21 cellular contexts compared by ENCODE assay signal in the genomic region with DNA sequence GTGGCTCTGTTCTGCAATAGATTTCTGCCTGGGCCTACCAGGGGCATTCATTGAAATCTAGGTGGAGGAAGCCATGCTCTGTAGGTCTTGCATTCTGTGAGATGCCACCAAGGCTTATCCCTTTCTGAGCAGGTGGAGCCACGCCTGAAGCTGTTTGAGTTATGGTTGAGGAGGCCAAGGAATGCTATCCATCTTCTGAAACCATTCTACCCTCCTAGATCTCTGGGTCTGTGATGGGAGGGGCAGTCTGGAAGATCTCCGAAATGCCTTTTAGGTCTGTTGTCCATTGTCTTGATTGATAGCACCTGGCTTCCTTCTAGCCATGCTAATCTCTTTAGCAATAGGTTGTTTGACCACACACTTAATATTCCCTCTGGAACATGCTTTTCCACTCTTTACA.
"Had no signal": no experiment of that assay in that cellular context is flagged by ENCODE, and none has a peak within 500 bp of the region (broad histone marks: within the 10 kb centered on the region; RNA-seq: fewer than 3 reads in every experiment).

No MANE protein-coding gene starts in this region.

- H3K27me3 ChIP-seq: colonic mucosa, esophagus muscularis mucosa, foreskin keratinocyte, gastroesophageal sphincter, heart left ventricle, hepatocyte, left lung had no signal

- H3K4me3 Mint-ChIP-seq: dendritic cell treated with granulocyte-macrophage colony-stimulating factor and Interleukin-4, amounts not matched to agents 40 ng/mL and 50 ng/mL, for 4 days; effector memory CD8-positive, alpha-beta T cell; immature natural killer cell; mesothelial cell of epicardium had no signal

- H3K4me3 ChIP-seq: colonic mucosa, esophagus muscularis mucosa, gastroesophageal sphincter, heart left ventricle, hepatocyte, left lung, lower lobe of right lung, mucosa of descending colon had no signal

- H3K27ac ChIP-seq: colonic mucosa, esophagus muscularis mucosa, foreskin keratinocyte, gastroesophageal sphincter, heart left ventricle, hepatocyte, left lung, lower lobe of right lung had no signal

- H3K4me2 ChIP-seq: hepatocyte had no signal

- DNase-seq: colonic mucosa; cortex of kidney; effector CD8-positive, alpha-beta T cell; effector memory CD8-positive, alpha-beta T cell; foreskin keratinocyte; heart left ventricle; hypothalamus; immature natural killer cell; islet precursor cell; kidney; kidney glomerular epithelial cell; left lung; left ventricle myocardium superior; lower lobe of right lung; mesenchymal stem cell; mucosa of descending colon had no signal

- H3K27me3 Mint-ChIP-seq: dendritic cell treated with granulocyte-macrophage colony-stimulating factor and Interleukin-4, amounts not matched to agents 40 ng/mL and 50 ng/mL, for 4 days had no signal

- H3K36me3 Mint-ChIP-seq: immature natural killer cell had no signal

- H3K36me3 ChIP-seq: colonic mucosa, left lung, lower lobe of right lung had no signal

- H3K9me3 Mint-ChIP-seq: dendritic cell treated with granulocyte-macrophage colony-stimulating factor and Interleukin-4, amounts not matched to agents 40 ng/mL and 50 ng/mL, for 4 days; effector memory CD8-positive, alpha-beta T cell; immature natural killer cell had no signal

- ATAC-seq: effector memory CD8-positive, alpha-beta T cell; foreskin keratinocyte; gastroesophageal sphincter; heart left ventricle; left lung; left ventricle myocardium superior; lower lobe of right lung; mucosa of descending colon had no signal

- H3K27ac Mint-ChIP-seq: dendritic cell treated with granulocyte-macrophage colony-stimulating factor and Interleukin-4, amounts not matched to agents 40 ng/mL and 50 ng/mL, for 4 days; effector memory CD8-positive, alpha-beta T cell; immature natural killer cell; mesothelial cell of epicardium had no signal

- H3K4me1 ChIP-seq: colonic mucosa, foreskin keratinocyte had no signal

- H3K9me3 ChIP-seq: colonic mucosa, esophagus muscularis mucosa, gastroesophageal sphincter, heart left ventricle, left lung, lower lobe of right lung, mucosa of descending colon had no signal

- H2AFZ ChIP-seq: hepatocyte had no signal

- H3K4me1 Mint-ChIP-seq: immature natural killer cell, mesothelial cell of epicardium had no signal
